ENCODE assay signal across 1 cellular context in the genomic region with DNA sequence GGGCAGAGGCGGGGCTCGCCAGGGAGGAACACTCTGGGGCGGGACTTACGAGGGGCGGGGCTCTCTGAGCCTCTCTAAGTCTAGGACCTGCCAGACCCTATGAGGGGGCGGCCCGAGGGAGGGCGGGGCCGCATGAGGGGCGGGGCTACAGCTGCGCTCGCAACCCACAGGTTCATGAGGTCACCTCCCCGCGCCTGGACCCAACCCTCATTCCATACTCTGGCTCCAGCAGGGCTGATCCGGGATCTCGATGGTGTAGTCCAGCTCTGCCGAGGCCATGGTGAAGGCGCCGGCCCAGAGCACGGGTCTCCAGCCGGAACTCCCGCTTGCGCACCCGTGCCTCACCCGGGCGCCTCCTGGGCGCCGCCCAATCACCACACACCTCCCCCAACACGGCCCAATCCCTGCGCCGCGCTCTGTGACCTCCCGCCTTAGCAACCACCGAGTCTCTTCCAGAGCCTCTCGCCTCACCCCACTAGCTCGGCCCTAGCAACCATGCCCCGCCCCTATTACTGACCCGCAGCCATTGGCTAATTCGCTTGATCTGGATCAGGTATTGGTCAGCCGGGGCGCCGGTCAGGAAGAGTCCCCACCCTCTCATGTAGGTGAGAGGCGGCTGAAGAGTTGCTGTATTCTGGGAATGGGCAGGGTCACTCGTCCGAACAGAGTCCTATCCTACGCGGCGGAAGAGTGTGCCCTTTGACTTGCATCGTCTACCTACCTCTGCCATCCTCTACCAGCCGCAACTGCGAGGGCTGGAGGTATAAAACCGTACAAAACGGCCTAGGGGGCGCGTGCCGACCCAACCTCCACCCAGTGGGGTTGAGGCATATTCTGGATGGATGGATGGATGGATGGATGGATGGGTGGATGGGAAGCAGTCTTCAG.
TF ChIP-seq lines count a peak whose summit lies in the region.

A gene (plus strand): TSS at position 602 of the 888 bp plus-strand sequence. CDS start 14,984 bp downstream, outside the sequence.
A gene (minus strand): TSS at position 369 of the 888 bp plus-strand sequence. CDS start 90 bp downstream, at position 279.

TF ChIP-seq in GM12878, 131 proteins besides CTCF, POLR2A, EP300 and RAD21 (continued from another document):
- TF ChIP-seq, protein P1, sequence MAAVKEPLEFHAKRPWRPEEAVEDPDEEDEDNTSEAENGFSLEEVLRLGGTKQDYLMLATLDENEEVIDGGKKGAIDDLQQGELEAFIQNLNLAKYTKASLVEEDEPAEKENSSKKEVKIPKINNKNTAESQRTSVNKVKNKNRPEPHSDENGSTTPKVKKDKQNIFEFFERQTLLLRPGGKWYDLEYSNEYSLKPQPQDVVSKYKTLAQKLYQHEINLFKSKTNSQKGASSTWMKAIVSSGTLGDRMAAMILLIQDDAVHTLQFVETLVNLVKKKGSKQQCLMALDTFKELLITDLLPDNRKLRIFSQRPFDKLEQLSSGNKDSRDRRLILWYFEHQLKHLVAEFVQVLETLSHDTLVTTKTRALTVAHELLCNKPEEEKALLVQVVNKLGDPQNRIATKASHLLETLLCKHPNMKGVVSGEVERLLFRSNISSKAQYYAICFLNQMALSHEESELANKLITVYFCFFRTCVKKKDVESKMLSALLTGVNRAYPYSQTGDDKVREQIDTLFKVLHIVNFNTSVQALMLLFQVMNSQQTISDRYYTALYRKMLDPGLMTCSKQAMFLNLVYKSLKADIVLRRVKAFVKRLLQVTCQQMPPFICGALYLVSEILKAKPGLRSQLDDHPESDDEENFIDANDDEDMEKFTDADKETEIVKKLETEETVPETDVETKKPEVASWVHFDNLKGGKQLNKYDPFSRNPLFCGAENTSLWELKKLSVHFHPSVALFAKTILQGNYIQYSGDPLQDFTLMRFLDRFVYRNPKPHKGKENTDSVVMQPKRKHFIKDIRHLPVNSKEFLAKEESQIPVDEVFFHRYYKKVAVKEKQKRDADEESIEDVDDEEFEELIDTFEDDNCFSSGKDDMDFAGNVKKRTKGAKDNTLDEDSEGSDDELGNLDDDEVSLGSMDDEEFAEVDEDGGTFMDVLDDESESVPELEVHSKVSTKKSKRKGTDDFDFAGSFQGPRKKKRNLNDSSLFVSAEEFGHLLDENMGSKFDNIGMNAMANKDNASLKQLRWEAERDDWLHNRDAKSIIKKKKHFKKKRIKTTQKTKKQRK (IDR thresholded peaks at IDR 0.05; ENCODE audit: low read depth, low read length) = peak; percentile 87
- TF ChIP-seq CREM (IDR thresholded peaks at IDR 0.05; ENCODE audit: low read depth) (no peak; the same call in 1 of the 2 replicates), NR2C1 (IDR thresholded peaks at IDR 0.05) (peak; percentile 85), PAX8 (IDR thresholded peaks at IDR 0.05) (no peak), FOS (IDR thresholded peaks at IDR 0.05; ENCODE audit: borderline replicate concordance, extremely low read depth, insufficient read length) (peak; percentile 93), MYC (IDR thresholded peaks at IDR 0.05; ENCODE audit: insufficient read depth, insufficient read length, insufficient replicate concordance, low read length, severe bottlenecking) (no peak)
TF ChIP-seq in GM12878: peak in this region for 45.
